9 cellular contexts compared by ENCODE assay signal in the genomic region with DNA sequence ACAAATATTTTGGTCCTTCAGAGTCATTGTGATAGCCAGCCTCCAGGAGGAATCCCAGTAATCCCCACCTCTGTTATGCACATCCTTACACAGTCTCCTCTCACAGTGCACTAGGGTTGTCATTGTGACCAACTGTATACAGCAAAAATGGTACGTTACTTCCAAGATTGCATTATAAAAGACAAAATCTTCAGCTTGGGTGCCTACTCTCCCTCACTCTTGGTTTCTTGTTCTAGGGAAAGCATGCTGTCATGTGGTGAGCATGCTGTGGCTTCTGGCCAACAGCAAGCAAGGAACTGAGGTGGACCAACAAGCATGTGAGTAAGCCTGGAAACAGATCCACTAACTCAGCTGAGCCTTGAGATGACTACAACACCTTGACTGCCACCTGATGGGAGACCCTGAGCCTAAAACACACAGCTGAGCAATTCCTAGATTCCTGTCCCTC.
DNase-seq lines count a peak whose midpoint lies in the region; ATAC-seq and TF ChIP-seq lines count a peak whose summit lies in the region.
"Had no signal": no experiment of that assay in that cellular context is flagged by ENCODE, and none has a peak within 500 bp of the region (broad histone marks: within the 10 kb centered on the region; RNA-seq: fewer than 3 reads in every experiment).

No MANE protein-coding gene starts in this region.

- no peaks in the 10 kb centered on the region for H3K9me3 ChIP-seq in skeletal muscle satellite cell (replicated peaks; ENCODE audit: low read length)

- peaks cover 57% of the 10 kb centered on the region for H3K4me1 ChIP-seq in skeletal muscle satellite cell (ENCODE audit: control insufficient read depth, insufficient read depth, low read length)

- no peak overlapping the region for H3K9ac ChIP-seq in skeletal muscle satellite cell (ENCODE audit: low read depth, low read length)

- H3K4me3 ChIP-seq in foreskin fibroblast (ENCODE audit: low read depth in 1 of 2, low read length in 2 of 2), result no peak overlapping the region
- H3K4me3 ChIP-seq in skeletal muscle satellite cell (ENCODE audit: low read length), result no peak overlapping the region

- no peaks in the 10 kb centered on the region for H3K36me3 ChIP-seq in skeletal muscle satellite cell (ENCODE audit: insufficient read depth, low read length)

- no peaks in the 10 kb centered on the region for H3K27me3 ChIP-seq in skeletal muscle satellite cell (ENCODE audit: control insufficient read depth, insufficient read depth, low read length)

- ATAC-seq in GM21360 (IDR thresholded peaks at IDR 0.05; ENCODE audit: unreplicated experiment), result peak; percentile 50

- peak overlapping the region; percentile 36 for H3K4me2 ChIP-seq in skeletal muscle satellite cell (ENCODE audit: low read length)

- no peak for TF ChIP-seq CTCF in foreskin fibroblast (IDR thresholded peaks at IDR 0.05; ENCODE audit: low read depth, low read length)

- DNase-seq in RPMI8226, result peak; percentile 80
- DNase-seq in foreskin fibroblast, result peak; percentile 81 to 91
- DNase-seq in ureter (ENCODE audit: low spot score), result no peak
- no peak for DNase-seq in stimulated activated CD4-positive, alpha-beta T cell treated with anti-CD3 and anti-CD28 coated beads, Interleukin-1b, Interleukin-23, amount 100 ng/mL, for 48 hours
- no peak for DNase-seq in stimulated activated CD4-positive, alpha-beta T cell treated with anti-CD3 and anti-CD28 coated beads, Interleukin-12 subunit alpha, Interleukin-12 subunit beta, amount 100 ng/mL, for 4 hours
- no peak for DNase-seq in stimulated activated CD4-positive, alpha-beta T cell treated with anti-CD3 and anti-CD28 coated beads, Interleukin-2, amount 100 ng/mL, for 24 hours
- DNase-seq: activated naive CD4-positive, alpha-beta T cell treated with Interleukin-2 at 50 U/mL for 16 hours had no signal

Comparison
In these comparisons a context has a peak if more than half of its experiments do, and no peak if none do; other contexts are left out.
1. DNase-seq: peak in RPMI8226 (single experiment) and foreskin fibroblast (2 of 2); none in ureter (single experiment), stimulated activated CD4-positive, alpha-beta T cell treated with anti-CD3 and anti-CD28 coated beads, Interleukin-1b, Interleukin-23, amount 100 ng/mL, for 48 hours (single experiment), stimulated activated CD4-positive, alpha-beta T cell treated with anti-CD3 and anti-CD28 coated beads, Interleukin-12 subunit alpha, Interleukin-12 subunit beta, amount 100 ng/mL, for 4 hours (single experiment) and stimulated activated CD4-positive, alpha-beta T cell treated with anti-CD3 and anti-CD28 coated beads, Interleukin-2, amount 100 ng/mL, for 24 hours (0 of 2).